Comparison of ENCODE assay signal across 16 cellular contexts in the genomic region with DNA sequence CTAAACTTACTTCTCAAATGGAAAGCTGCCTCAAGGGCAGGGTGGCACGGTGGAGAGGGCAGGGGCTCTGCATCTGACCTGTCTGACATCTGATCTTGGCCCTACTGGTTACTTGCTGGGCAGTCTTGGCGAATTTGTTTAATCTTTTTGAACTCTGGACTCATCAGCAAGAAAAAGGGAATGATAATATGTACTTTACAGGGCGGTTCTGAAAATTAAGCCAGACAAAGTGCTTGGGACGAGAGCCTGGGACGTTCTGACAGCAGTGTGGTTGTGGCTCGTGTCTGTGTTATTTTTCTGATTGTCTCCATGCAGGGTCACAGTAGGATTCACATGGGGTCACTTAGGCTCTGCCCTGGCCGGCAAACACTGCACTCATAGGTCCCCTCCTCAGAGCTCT.
DNase-seq lines count a peak whose midpoint lies in the region; ATAC-seq and TF ChIP-seq lines count a peak whose summit lies in the region.
"Had no signal": no experiment of that assay in that cellular context is flagged by ENCODE, and none has a peak within 500 bp of the region (broad histone marks: within the 10 kb centered on the region; RNA-seq: fewer than 3 reads in every experiment).

No MANE protein-coding gene starts in this region.

- H4K20me1 ChIP-seq in GM23248 (ENCODE audit: insufficient read depth): no peaks in the 10 kb centered on the region
- H4K20me1 ChIP-seq: BLaER1 had no signal

- no peak overlapping the region for H3K9ac ChIP-seq in colonic mucosa (ENCODE audit: low read depth in 2 of 2, low read length in 2 of 2)
- H3K9ac ChIP-seq in GM23248: no peak overlapping the region
- H3K9ac ChIP-seq: BLaER1, parathyroid adenoma had no signal

- H3K27ac Mint-ChIP-seq in activated T-cell treated with anti-CD3 and anti-CD28 coated beads, Interleukin-2, amount 50 U/mL, for 24 hours: peak overlapping the region; percentile 96
- peak overlapping the region; percentile 98 for H3K27ac Mint-ChIP-seq in T-helper 17 cell
- no peak overlapping the region for H3K27ac Mint-ChIP-seq in HFFc6

- H3K4me1 ChIP-seq in colonic mucosa: no peaks in the 10 kb centered on the region
- H3K4me1 ChIP-seq in GM23248 (ENCODE audit: insufficient read depth): no peaks in the 10 kb centered on the region
- H3K4me1 ChIP-seq: parathyroid adenoma, thyroid gland had no signal

- H3F3A ChIP-seq in GM23248 (ENCODE audit: insufficient read depth): no peaks in the 10 kb centered on the region

- peaks cover 36% of the 10 kb centered on the region for H3K36me3 Mint-ChIP-seq in activated T-cell treated with anti-CD3 and anti-CD28 coated beads, Interleukin-2, amount 50 U/mL, for 24 hours (ENCODE audit: low read depth)
- peaks cover 6% of the 10 kb centered on the region for H3K36me3 Mint-ChIP-seq in activated T-cell treated with anti-CD3 and anti-CD28 coated beads, Interleukin-2, amount 50 U/mL, for 4 hours (ENCODE audit: insufficient read depth)
- H3K36me3 Mint-ChIP-seq in T-helper 17 cell (ENCODE audit: low read depth): peaks cover 5% of the 10 kb centered on the region
- H3K36me3 Mint-ChIP-seq in HFFc6 (ENCODE audit: low read depth): peaks cover 5% of the 10 kb centered on the region; the same call in 1 of the 2 replicates

- no peaks in the 10 kb centered on the region for H3K27me3 Mint-ChIP-seq in activated T-cell treated with anti-CD3 and anti-CD28 coated beads, Interleukin-2, amount 50 U/mL, for 24 hours
- H3K27me3 Mint-ChIP-seq in activated T-cell treated with anti-CD3 and anti-CD28 coated beads, Interleukin-2, amount 50 U/mL, for 4 hours (ENCODE audit: low read depth): no peaks in the 10 kb centered on the region
- H3K27me3 Mint-ChIP-seq in T-helper 17 cell (no peaks in the 10 kb centered on the region), HFFc6 (ENCODE audit: insufficient read depth) (peaks cover 3% of the 10 kb centered on the region; the same call in 1 of the 2 replicates)
- H3K27me3 Mint-ChIP-seq: naive thymus-derived CD8-positive, alpha-beta T cell had no signal

- WGBS in GM23248 (ENCODE audit: low coverage in 1 of 2, low lambda C conversion rate in 2 of 2, missing lambda C conversion rate in 2 of 2), 2 experiments: 44 to 45% methylated on average over 7 of the region's 7 CpGs

- peak overlapping the region; percentile 81 for H3K4me3 Mint-ChIP-seq in activated T-cell treated with anti-CD3 and anti-CD28 coated beads, Interleukin-2, amount 50 U/mL, for 24 hours
- no peak overlapping the region for H3K4me3 Mint-ChIP-seq in activated T-cell treated with anti-CD3 and anti-CD28 coated beads, Interleukin-2, amount 50 U/mL, for 4 hours
- H3K4me3 Mint-ChIP-seq in T-helper 17 cell: peak overlapping the region; percentile 21
- no peak overlapping the region for H3K4me3 Mint-ChIP-seq in HFFc6

- H3K27me3 ChIP-seq in colonic mucosa: no peaks in the 10 kb centered on the region
- no peaks in the 10 kb centered on the region for H3K27me3 ChIP-seq in GM23248 (replicated peaks; ENCODE audit: insufficient read depth)
- H3K27me3 ChIP-seq: BLaER1, thyroid gland had no signal

- H3K36me3 ChIP-seq in colonic mucosa (no peaks in the 10 kb centered on the region), GM23248 (ENCODE audit: low read depth) (no peaks in the 10 kb centered on the region)
- H3K36me3 ChIP-seq: BLaER1, thyroid gland had no signal

- H3K4me3 ChIP-seq in colonic mucosa (no peak overlapping the region), skin epidermis (no peak overlapping the region), GM23248 (no peak overlapping the region)
- H3K4me3 ChIP-seq: BLaER1, thyroid gland had no signal

- H3K9me2 ChIP-seq in GM23248 (ENCODE audit: insufficient read depth): no peaks in the 10 kb centered on the region

- H3K9me3 Mint-ChIP-seq in activated T-cell treated with anti-CD3 and anti-CD28 coated beads, Interleukin-2, amount 50 U/mL, for 24 hours: peaks cover 18% of the 10 kb centered on the region
- H3K9me3 Mint-ChIP-seq in activated T-cell treated with anti-CD3 and anti-CD28 coated beads, Interleukin-2, amount 50 U/mL, for 4 hours: peaks cover 2% of the 10 kb centered on the region
- peaks cover 65% of the 10 kb centered on the region for H3K9me3 Mint-ChIP-seq in HFFc6

- peaks cover 57% of the 10 kb centered on the region for H3K4me1 Mint-ChIP-seq in activated T-cell treated with anti-CD3 and anti-CD28 coated beads, Interleukin-2, amount 50 U/mL, for 24 hours (ENCODE audit: low read depth)
- H3K4me1 Mint-ChIP-seq in activated T-cell treated with anti-CD3 and anti-CD28 coated beads, Interleukin-2, amount 50 U/mL, for 4 hours (ENCODE audit: low read depth): peaks cover 50% of the 10 kb centered on the region
- H3K4me1 Mint-ChIP-seq in T-helper 17 cell (peaks cover 22% of the 10 kb centered on the region), HFFc6 (ENCODE audit: low read depth) (no peaks in the 10 kb centered on the region)

- no peaks in the 10 kb centered on the region for H3K79me2 ChIP-seq in GM23248 (ENCODE audit: insufficient read depth)
- H3K79me2 ChIP-seq: parathyroid adenoma had no signal

- in situ Hi-C loops in GM23248 (cut with MboI): no loop called here

- no peak for ATAC-seq in activated T-cell treated with anti-CD3 and anti-CD28 coated beads, Interleukin-2, amount 50 U/mL, for 4 hours
- no peak for ATAC-seq in T-helper 17 cell
- ATAC-seq: sciatic nerve had no signal

- no peaks in the 10 kb centered on the region for H3K9me3 ChIP-seq in T-helper 17 cell (ENCODE audit: control insufficient read depth, low read length, poor library complexity, severe bottlenecking)
- H3K9me3 ChIP-seq in colonic mucosa: no peaks in the 10 kb centered on the region
- no peaks in the 10 kb centered on the region for H3K9me3 ChIP-seq in GM23248 (ENCODE audit: low read depth)
- H3K9me3 ChIP-seq: BLaER1, thyroid gland had no signal

- intact Hi-C loops in colonic mucosa (cut with DNase I): no loop called here

- H3K27ac ChIP-seq in colonic mucosa (peak overlapping the region; percentile 28), skin epidermis (peak overlapping the region in 11 of 21 experiments; percentile 6 to 92 (median 47)), GM23248 (no peak overlapping the region)
- H3K27ac ChIP-seq: BLaER1, parathyroid adenoma, thyroid gland had no signal

- H2AFZ ChIP-seq in GM23248: no peak overlapping the region
- H2AFZ ChIP-seq: parathyroid adenoma had no signal

- TF ChIP-seq CTCF in colonic mucosa (IDR thresholded peaks at IDR 0.05) (no peak), HFFc6 (IDR thresholded peaks at IDR 0.05) (no peak)

- DNase-seq in activated T-cell treated with anti-CD3 and anti-CD28 coated beads, Interleukin-2, amount 50 U/mL, for 24 hours: no peak
- DNase-seq in activated T-cell treated with anti-CD3 and anti-CD28 coated beads, Interleukin-2, amount 50 U/mL, for 4 hours: no peak
- no peak for DNase-seq in T-helper 17 cell
- no peak for DNase-seq in colonic mucosa
- DNase-seq in NCI-H146 (lab: John Stamatoyannopoulos, UW): no peak
- no peak for DNase-seq in HFFc6
- DNase-seq in GM23248: no peak
- DNase-seq: effector CD8-positive, alpha-beta T cell; NCI-H526 treated with DMSO at 0.1 percent for 48 hours; Right ventricle myocardium superior; thyroid gland had no signal

- no peak overlapping the region for H3K4me2 ChIP-seq in GM23248 (ENCODE audit: unreplicated experiment)
- H3K4me2 ChIP-seq: BLaER1 had no signal

Comparison
In these comparisons a context has a peak if more than half of its experiments do, and no peak if none do; other contexts are left out.
1. H3K4me3 Mint-ChIP-seq: peak in activated T-cell treated with anti-CD3 and anti-CD28 coated beads, Interleukin-2, amount 50 U/mL, for 24 hours (single experiment) and T-helper 17 cell (single experiment); none in activated T-cell treated with anti-CD3 and anti-CD28 coated beads, Interleukin-2, amount 50 U/mL, for 4 hours (single experiment) and HFFc6 (single experiment).